In the genomic region with DNA sequence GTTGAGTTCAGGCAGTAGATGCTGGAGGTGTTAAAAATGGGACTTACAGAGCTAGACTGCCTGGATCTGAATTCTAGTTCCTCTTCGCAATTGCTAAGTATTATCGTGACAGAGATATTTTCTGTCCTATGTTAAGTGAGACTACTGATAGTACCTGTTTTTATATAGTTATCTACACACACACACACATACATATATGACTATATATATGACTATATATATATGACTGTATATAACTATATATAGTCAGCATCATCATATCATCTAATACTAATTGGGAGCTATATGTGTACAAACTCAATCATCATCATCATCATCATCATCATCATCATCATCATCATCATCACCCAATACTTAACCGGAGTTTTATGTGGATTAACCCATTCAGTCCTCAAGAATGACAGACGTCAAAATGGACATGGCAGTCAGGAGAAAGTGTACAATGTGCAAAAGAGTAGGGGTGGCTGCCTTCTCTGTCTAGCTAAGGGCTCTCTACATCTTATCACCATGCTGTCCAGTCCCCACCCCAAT, we compare ENCODE assay signal across 26 cellular contexts. TPM values are rescaled to one million over a fixed set of nuclear protein-coding genes. Genes with fewer than 3 reads are reported as not detected.
DNase-seq lines count a peak whose midpoint lies in the region; ATAC-seq, FAIRE-seq and TF ChIP-seq lines count a peak whose summit lies in the region.
"Had no signal": no experiment of that assay in that cellular context is flagged by ENCODE, and none has a peak within 500 bp of the region (broad histone marks: within the 10 kb centered on the region; RNA-seq: fewer than 3 reads in every experiment).

No MANE protein-coding gene starts in this region.

- H3K27me3 ChIP-seq in HepG2 (ENCODE audit: control insufficient read depth in 1 of 2, insufficient read depth in 2 of 2, low read length in 2 of 2) (no peaks in the 10 kb centered on the region), right lobe of liver (no peaks in the 10 kb centered on the region), layer of hippocampus (ENCODE audit: control insufficient read depth, insufficient read depth, low read length) (no peaks in the 10 kb centered on the region), HAP-1 (ENCODE audit: low read depth) (no peaks in the 10 kb centered on the region)
- H3K27me3 ChIP-seq: ascending aorta, gastrocnemius medialis, ovary, upper lobe of right lung had no signal

- H3K36me3 ChIP-seq in HepG2 (replicated peaks in 1 of 2; ENCODE audit: control insufficient read depth in 1 of 2, insufficient read depth in 2 of 2, low read length in 2 of 2) (peaks cover 8 to 31% of the 10 kb centered on the region in 2 experiments; a peak in 4 of 5 replicates), right lobe of liver (peaks cover 0 to 18% (median 8%) of the 10 kb centered on the region in 4 donors), HAP-1 (replicated peaks) (no peaks in the 10 kb centered on the region)
- H3K36me3 ChIP-seq: ovary had no signal

- H3K36me3 Mint-ChIP-seq in activated T-helper 1 cell treated with anti-CD3 and anti-CD28 coated beads, Interleukin-12 subunit alpha, Interleukin-12 subunit beta, Interleukin-2, Interleukin-4 antibody, amounts not matched to agents 30 ng/mL and 10 ng/mL and 1 ng/mL, durations not matched to agents 14 hours and 24 hours and 36 hours (ENCODE audit: low read depth) = peaks cover 38% of the 10 kb centered on the region

- no TSS peak for BruUV-seq in HepG2 (replicated peaks; lab: Mats Ljungman, UMichigan)

- no peaks in the 10 kb centered on the region for H3K9me3 Mint-ChIP-seq in activated T-helper 1 cell treated with anti-CD3 and anti-CD28 coated beads, Interleukin-12 subunit alpha, Interleukin-12 subunit beta, Interleukin-2, Interleukin-4 antibody, amounts not matched to agents 30 ng/mL and 10 ng/mL and 1 ng/mL, durations not matched to agents 14 hours and 24 hours and 36 hours

- CTCF ChIA-PET in HepG2 (lab: Yijun Ruan, JAX; ENCODE audit: low intra/inter-chr PET ratio, low total read pairs) = no interaction called here

- intact Hi-C loops in HepG2 (cut with micrococcal nuclease; ENCODE audit: unreplicated experiment) = no loop called here
- intact Hi-C loops in right lobe of liver (cut with DNase I) = no loop called here
- intact Hi-C loops in activated T-helper 1 cell treated with anti-CD3 and anti-CD28 coated beads, Interleukin-12 subunit alpha, Interleukin-12 subunit beta, Interleukin-2, Interleukin-4 antibody, amounts not matched to agents 30 ng/mL and 10 ng/mL and 1 ng/mL, durations not matched to agents 14 hours and 24 hours and 36 hours (cut with micrococcal nuclease) = no loop called here
- intact Hi-C loops in sciatic nerve (cut with DNase I) = no loop called here

- in situ Hi-C loops in HepG2 (cut with HindIII; ENCODE audit: extremely low pct_ligation_motif_present, low pct_unique_long_range_greater_than_20kb) = no loop called here
- in situ Hi-C loops in HAP-1 (cut with MboI; ENCODE audit: low sequenced_read_pairs) = no loop called here

- TF ChIP-seq RAD21 in HepG2 (CRISPR knock-in tag; IDR thresholded peaks at IDR 0.05) = no peak

- no peak for TF ChIP-seq CTCF in HepG2 (CRISPR knock-in tag; IDR thresholded peaks at IDR 0.05)
- no peak for TF ChIP-seq CTCF in right lobe of liver (IDR thresholded peaks at IDR 0.05)

- no peak for TF ChIP-seq EP300 in HepG2 (IDR thresholded peaks at IDR 0.05; ENCODE audit: low read depth in 2 of 2, low read length in 2 of 2)
- no peak for TF ChIP-seq EP300 in HepG2 (CRISPR knock-in tag; IDR thresholded peaks at IDR 0.05; ENCODE audit: borderline replicate concordance)

- no peak overlapping the region for H3K27ac ChIP-seq in HepG2 (ENCODE audit: extremely low read length, insufficient read depth, low read length)
- H3K27ac ChIP-seq in right lobe of liver = no peak overlapping the region
- H3K27ac ChIP-seq in layer of hippocampus (ENCODE audit: low read depth, low read length) = peak overlapping the region; percentile 2
- H3K27ac ChIP-seq: ovary, upper lobe of right lung, VCaP had no signal

- no peak for ATAC-seq in HepG2
- no peak for ATAC-seq in right lobe of liver
- ATAC-seq in sciatic nerve = no peak
- ATAC-seq: activated CD8-positive, alpha-beta memory T cell treated with anti-CD3 and anti-CD28 coated beads, Interleukin-2, amount 10 ng/mL, durations not matched to agents 7 days and 5 days; gastrocnemius medialis; right cardiac atrium; upper lobe of right lung had no signal

- no peak overlapping the region for H3K4me3 ChIP-seq in HepG2 (replicated peaks in 1 of 3; ENCODE audit: insufficient read depth in 1 of 3, low read depth in 2 of 3, low read length in 3 of 3)
- no peak overlapping the region for H3K4me3 ChIP-seq in right lobe of liver
- no peak overlapping the region for H3K4me3 ChIP-seq in HAP-1
- H3K4me3 ChIP-seq: ascending aorta, ovary had no signal

- H3K4me1 ChIP-seq in HepG2 (ENCODE audit: insufficient read depth, low read length) = peaks cover 53% of the 10 kb centered on the region
- peaks cover 3 to 92% (median 24%) of the 10 kb centered on the region in 4 donors for H3K4me1 ChIP-seq in right lobe of liver
- H3K4me1 ChIP-seq in HAP-1 = peaks cover 16% of the 10 kb centered on the region

- DNase-seq in HepG2 (ENCODE audit: low spot score) (no peak), right lobe of liver (no peak), sciatic nerve (ENCODE audit: low spot score) (no peak), HAP-1 (ENCODE audit: low spot score in 2 of 2) (no peak), kidney tubule cell (ENCODE audit: low spot score) (no peak), NCI-H774 (lab: John Stamatoyannopoulos, UW) (no peak)
- DNase-seq in activated T-helper 1 cell treated with anti-CD3 and anti-CD28 coated beads, Interleukin-12 subunit alpha, Interleukin-12 subunit beta, Interleukin-2, Interleukin-4 antibody, amounts not matched to agents 30 ng/mL and 10 ng/mL and 1 ng/mL, durations not matched to agents 14 hours and 24 hours and 36 hours (ENCODE audit: low spot score) = no peak
- DNase-seq: activated CD8-positive, alpha-beta memory T cell treated with anti-CD3 and anti-CD28 coated beads, Interleukin-2, amount 10 ng/mL, durations not matched to agents 7 days and 5 days; activated naive CD8-positive, alpha-beta T cell treated with anti-CD3 and anti-CD28 coated beads, Interleukin-2, amount 10 ng/mL, durations not matched to agents 7 days and 5 days; caudate nucleus; dermis blood vessel endothelial cell; gastrocnemius medialis; Kasumi-1; NCI-H1694; NCI-H2171; NCI-H510A; ovary; SK-N-SH; stimulated activated CD4-positive, alpha-beta T cell treated with anti-CD3 and anti-CD28 coated beads, Interleukin-2, amount 100 ng/mL, for 48 hours; upper lobe of right lung had no signal

- no peak overlapping the region for H2AFZ ChIP-seq in HepG2 (ENCODE audit: low read length)

- 97% methylated on average over 4 of the region's 4 CpGs for WGBS in HepG2 (ENCODE audit: low lambda C conversion rate)
- WGBS in right lobe of liver (ENCODE audit: insufficient coverage, low coverage, low lambda C conversion rate, missing lambda C conversion rate) = 58% methylated on average over 4 of the region's 4 CpGs

- no peak for FAIRE-seq in HepG2 (lab: Jason Lieb, UNC)
- FAIRE-seq: D721Med, islet of Langerhans had no signal

- TF ChIP-seq POLR2A in HepG2 (IDR thresholded peaks at IDR 0.05; ENCODE audit: insufficient read depth in 1 of 2, low read depth in 2 of 2, low read length in 2 of 2) (no peak), right lobe of liver (IDR thresholded peaks at IDR 0.05) (no peak)

- peaks cover 8% of the 10 kb centered on the region for H4K20me1 ChIP-seq in HepG2 (ENCODE audit: insufficient read depth, low read length)

- POLR2A ChIA-PET in HepG2 (lab: Yijun Ruan, JAX) = no interaction called here

- H3K4me3 Mint-ChIP-seq in activated T-helper 1 cell treated with anti-CD3 and anti-CD28 coated beads, Interleukin-12 subunit alpha, Interleukin-12 subunit beta, Interleukin-2, Interleukin-4 antibody, amounts not matched to agents 30 ng/mL and 10 ng/mL and 1 ng/mL, durations not matched to agents 14 hours and 24 hours and 36 hours = no peak overlapping the region
- H3K4me3 Mint-ChIP-seq: activated CD8-positive, alpha-beta memory T cell treated with anti-CD3 and anti-CD28 coated beads, Interleukin-2, amount 10 ng/mL, durations not matched to agents 7 days and 5 days; activated naive CD8-positive, alpha-beta T cell treated with anti-CD3 and anti-CD28 coated beads, Interleukin-2, amount 10 ng/mL, durations not matched to agents 7 days and 5 days had no signal

- H3K9ac ChIP-seq in HepG2 (ENCODE audit: insufficient read depth, low read depth, low read length) = no peak overlapping the region
- H3K9ac ChIP-seq: SK-N-SH had no signal

- H3K9me3 ChIP-seq in HepG2 (ENCODE audit: low read length) (peaks cover 11% of the 10 kb centered on the region), right lobe of liver (no peaks in the 10 kb centered on the region), HAP-1 (no peaks in the 10 kb centered on the region)
- H3K9me3 ChIP-seq: ascending aorta, gastrocnemius medialis, ovary, SK-N-SH, upper lobe of right lung had no signal

- peak overlapping the region; percentile 32 for H3K27ac Mint-ChIP-seq in activated T-helper 1 cell treated with anti-CD3 and anti-CD28 coated beads, Interleukin-12 subunit alpha, Interleukin-12 subunit beta, Interleukin-2, Interleukin-4 antibody, amounts not matched to agents 30 ng/mL and 10 ng/mL and 1 ng/mL, durations not matched to agents 14 hours and 24 hours and 36 hours
- H3K27ac Mint-ChIP-seq: activated CD8-positive, alpha-beta memory T cell treated with anti-CD3 and anti-CD28 coated beads, Interleukin-2, amount 10 ng/mL, durations not matched to agents 7 days and 5 days had no signal

- peaks cover 83% of the 10 kb centered on the region for H3K79me2 ChIP-seq in HepG2 (ENCODE audit: insufficient read depth, low read length)

- H3K4me1 Mint-ChIP-seq in activated T-helper 1 cell treated with anti-CD3 and anti-CD28 coated beads, Interleukin-12 subunit alpha, Interleukin-12 subunit beta, Interleukin-2, Interleukin-4 antibody, amounts not matched to agents 30 ng/mL and 10 ng/mL and 1 ng/mL, durations not matched to agents 14 hours and 24 hours and 36 hours (ENCODE audit: low read depth) = peaks cover 72% of the 10 kb centered on the region

- no peaks in the 10 kb centered on the region for H3K27me3 Mint-ChIP-seq in activated T-helper 1 cell treated with anti-CD3 and anti-CD28 coated beads, Interleukin-12 subunit alpha, Interleukin-12 subunit beta, Interleukin-2, Interleukin-4 antibody, amounts not matched to agents 30 ng/mL and 10 ng/mL and 1 ng/mL, durations not matched to agents 14 hours and 24 hours and 36 hours (ENCODE audit: insufficient read depth)
- H3K27me3 Mint-ChIP-seq: activated CD8-positive, alpha-beta memory T cell treated with anti-CD3 and anti-CD28 coated beads, Interleukin-2, amount 10 ng/mL, durations not matched to agents 7 days and 5 days; activated naive CD8-positive, alpha-beta T cell treated with anti-CD3 and anti-CD28 coated beads, Interleukin-2, amount 10 ng/mL, durations not matched to agents 7 days and 5 days had no signal

- no peak overlapping the region for H3K4me2 ChIP-seq in HepG2 (ENCODE audit: low read depth, low read length)
- H3K4me2 ChIP-seq: SK-N-SH had no signal

RNA-seq across cellular contexts. Expression of a gene that starts 7.3 kb away (rescaled TPM):
- total RNA-seq in HepG2 (2016; rRNA removed; fragmentation: Illumina TruSeq; extraction: Trizol) (21.3 and 26.0 TPM in 2 replicates), right lobe of liver (100 to 1,000 TPM in 2 of 6 experiments, 10 to 100 TPM in 4; 36.3 to 173 (median 72.8) TPM), sciatic nerve (288 TPM)
- total RNA-seq in HepG2 (2016; cell fraction: cytosol; rRNA removed; fragmentation: Illumina TruSeq; extraction: Trizol; ENCODE audit: low read depth) = 15.6 and 18.1 TPM in 2 replicates
- 23.2 and 24.7 TPM in 2 replicates for total RNA-seq in HepG2 (2016; cell fraction: insoluble cytoplasmic fraction; rRNA removed; fragmentation: Illumina TruSeq; extraction: Trizol)
- 8.9 and 10.9 TPM in 2 replicates for total RNA-seq in HepG2 (2016; cell fraction: membrane; rRNA removed; fragmentation: Illumina TruSeq; extraction: Trizol)
- total RNA-seq in HepG2 (2016; cell fraction: nucleus; rRNA removed; fragmentation: Illumina TruSeq; extraction: Trizol) = 42.9 and 43.7 TPM in 2 replicates
- 6.4 and 8.4 TPM in 2 replicates for polyA plus RNA-seq in HepG2 (2011; rRNA removed)
- 3.4 and 4.1 TPM in 2 replicates for polyA plus RNA-seq in HepG2 (2011; cell fraction: cytosol; rRNA removed)
- polyA plus RNA-seq in HepG2 (2011; cell fraction: nucleus; rRNA removed) = 4.4 and 7.1 TPM in 2 replicates
- 7.9 and 11.9 TPM in 2 replicates for polyA plus RNA-seq in HepG2 (2012)
- 0.45 and 0.52 TPM in 2 replicates for polyA plus RNA-seq in HepG2 (2016; cell fraction: cytosol; fragmentation: Illumina TruSeq; extraction: Trizol; ENCODE audit: low read depth)
- 19.5 and 20.2 TPM in 2 replicates for polyA plus RNA-seq in HepG2 (2016; cell fraction: insoluble cytoplasmic fraction; fragmentation: Illumina TruSeq; extraction: Trizol; ENCODE audit: low read depth)
- 1.8 and 2.2 TPM in 2 replicates for polyA plus RNA-seq in HepG2 (2016; cell fraction: membrane; fragmentation: Illumina TruSeq; extraction: Trizol; ENCODE audit: low read depth)
- 35.9 and 42.5 TPM in 2 replicates for polyA plus RNA-seq in HepG2 (2016; cell fraction: nucleus; fragmentation: Illumina TruSeq; extraction: Trizol; ENCODE audit: insufficient read depth, low read depth)
- 0.19 and 11.0 TPM in 2 replicates for polyA minus RNA-seq in HepG2 (2011; rRNA and poly(A)+ RNA removed; ENCODE audit: low replicate concordance)
- 9.1 and 9.7 TPM in 2 replicates for polyA minus RNA-seq in HepG2 (2011; cell fraction: cytosol; rRNA and poly(A)+ RNA removed)
- 46.5 and 49.8 TPM in 2 replicates for polyA minus RNA-seq in HepG2 (2011; cell fraction: nucleus; rRNA and poly(A)+ RNA removed)
- 43.3 and 46.2 TPM in 2 replicates for total RNA-seq in activated T-helper 1 cell treated with anti-CD3 and anti-CD28 coated beads, Interleukin-12 subunit alpha, Interleukin-12 subunit beta, Interleukin-2, Interleukin-4 antibody, amounts not matched to agents 30 ng/mL and 10 ng/mL and 1 ng/mL, durations not matched to agents 14 hours and 24 hours and 36 hours
